Comparison of ENCODE assay signal across 32 cellular contexts in the genomic region with DNA sequence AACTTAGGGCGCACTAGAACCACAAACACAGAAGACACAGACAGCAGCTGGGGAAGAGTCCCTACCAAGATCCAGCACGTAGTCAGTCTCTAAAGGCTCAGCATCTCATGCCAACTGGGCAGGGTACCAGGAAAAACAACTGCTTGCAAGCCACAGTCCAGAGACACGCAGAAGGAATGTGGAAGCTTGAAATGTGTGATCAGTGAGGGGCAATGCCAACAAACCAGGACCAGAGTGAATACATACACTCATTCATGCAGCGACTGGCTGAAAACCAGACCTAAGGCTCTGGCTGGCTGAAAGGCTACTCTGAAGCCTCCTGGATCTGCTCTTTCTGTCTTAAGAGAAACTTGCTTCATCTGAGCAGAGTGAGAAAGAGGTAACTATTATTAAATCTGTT.
DNase-seq lines count a peak whose midpoint lies in the region; ATAC-seq and TF ChIP-seq lines count a peak whose summit lies in the region.
"Had no signal": no experiment of that assay in that cellular context is flagged by ENCODE, and none has a peak within 500 bp of the region (broad histone marks: within the 10 kb centered on the region; RNA-seq: fewer than 3 reads in every experiment).

No MANE protein-coding gene starts in this region.

- H3K27ac ChIP-seq in IMR-90 (ENCODE audit: insufficient read depth, low read length) (no peak overlapping the region), brain microvascular endothelial cell (no peak overlapping the region)
- H3K27ac ChIP-seq: breast epithelium, esophagus muscularis mucosa, gastroesophageal sphincter, KMS-11, left ventricle myocardium inferior, neutrophil, PC-9, suprapubic skin, uterus, VCaP had no signal

- intact Hi-C loops in IMR-90 (cut with micrococcal nuclease): no loop called here

- H2AK9ac ChIP-seq in IMR-90 (replicated peaks; ENCODE audit: low read depth, low read length, poor library complexity): no peak overlapping the region

- no peak overlapping the region for H2BK20ac ChIP-seq in IMR-90 (ENCODE audit: low read depth, low read length)

- no peak overlapping the region for H3K4me3 Mint-ChIP-seq in glutamatergic neuron (ENCODE audit: unreplicated experiment)
- H3K4me3 Mint-ChIP-seq: CD4-positive, alpha-beta memory T cell; endodermal cell; immature natural killer cell; T-helper 2 cell treated with Interferon-gamma antibody and Interleukin-4, amounts not matched to agents 5 μg/mL and 100 μg/mL, for 36 hours had no signal

- H3K9me1 ChIP-seq in IMR-90 (ENCODE audit: insufficient read depth, low read length): no peaks in the 10 kb centered on the region

- H4K8ac ChIP-seq in IMR-90 (ENCODE audit: low read depth in 2 of 2, low read length in 2 of 2): no peak overlapping the region

- H3K36me3 ChIP-seq in IMR-90 (ENCODE audit: control insufficient read depth, insufficient read depth, low read length) (no peaks in the 10 kb centered on the region), brain microvascular endothelial cell (replicated peaks) (no peaks in the 10 kb centered on the region)
- H3K36me3 ChIP-seq: breast epithelium, esophagus muscularis mucosa, gastroesophageal sphincter, left ventricle myocardium inferior, neutrophil, suprapubic skin, uterus had no signal

- no peaks in the 10 kb centered on the region for H3K36me3 Mint-ChIP-seq in glutamatergic neuron (ENCODE audit: unreplicated experiment)
- H3K36me3 Mint-ChIP-seq: CD4-positive, alpha-beta memory T cell had no signal

- dilution Hi-C loops in IMR-90 (cut with HindIII; ENCODE audit: low sequenced_read_pairs, unreplicated experiment): no loop called here

- H3K9me3 ChIP-seq in IMR-90 (ENCODE audit: control insufficient read depth, insufficient read depth, low read length): no peaks in the 10 kb centered on the region; the same call in 1 of the 2 replicates
- H3K9me3 ChIP-seq: breast epithelium, esophagus muscularis mucosa, gastroesophageal sphincter, left ventricle myocardium inferior, neutrophil, suprapubic skin, uterus had no signal

- peaks cover 3% of the 10 kb centered on the region for H3K27me3 Mint-ChIP-seq in glutamatergic neuron (ENCODE audit: unreplicated experiment)
- H3K27me3 Mint-ChIP-seq: CD4-positive, alpha-beta memory T cell had no signal

- peak overlapping the region; percentile 85 for H3K27ac Mint-ChIP-seq in glutamatergic neuron (ENCODE audit: unreplicated experiment)
- H3K27ac Mint-ChIP-seq: CD4-positive, alpha-beta memory T cell; endodermal cell; T-helper 2 cell treated with Interferon-gamma antibody and Interleukin-4, amounts not matched to agents 5 μg/mL and 100 μg/mL, for 36 hours had no signal

- ATAC-seq in IMR-90 (ENCODE audit: low read depth) (peak; percentile 37), GM21360 (IDR thresholded peaks at IDR 0.05; ENCODE audit: unreplicated experiment) (no peak)
- ATAC-seq: gastroesophageal sphincter, sciatic nerve had no signal

- H3K4me2 ChIP-seq in IMR-90 (ENCODE audit: low read depth, low read length): no peak overlapping the region
- H3K4me2 ChIP-seq: KMS-11, PC-9 had no signal

- TF ChIP-seq RAD21 in IMR-90 (IDR thresholded peaks at IDR 0.05; ENCODE audit: low read length): no peak

- no peak overlapping the region for H2BK15ac ChIP-seq in IMR-90 (ENCODE audit: low read depth, low read length)

- H3K14ac ChIP-seq in IMR-90 (replicated peaks; ENCODE audit: low read depth, low read length): no peak overlapping the region

- no peaks in the 10 kb centered on the region for H3K79me1 ChIP-seq in IMR-90 (ENCODE audit: low read depth in 1 of 2, low read length in 2 of 2)

- H2AK5ac ChIP-seq in IMR-90 (ENCODE audit: low read depth, low read length): no peak overlapping the region

- no peaks in the 10 kb centered on the region for H4K20me1 ChIP-seq in IMR-90 (ENCODE audit: insufficient read depth, low read length)

- TF ChIP-seq POLR2A in IMR-90 (IDR thresholded peaks at IDR 0.05; ENCODE audit: low read depth, low read length): no peak

- H4K5ac ChIP-seq in IMR-90 (ENCODE audit: low read depth, low read length): no peak overlapping the region

- no peak overlapping the region for H4K91ac ChIP-seq in IMR-90 (ENCODE audit: insufficient read depth, low read depth, low read length)

- H3K18ac ChIP-seq in IMR-90 (ENCODE audit: low read depth, low read length): no peak overlapping the region

- H3K27me3 ChIP-seq in IMR-90 (ENCODE audit: control insufficient read depth, insufficient read depth, low read length) (no peaks in the 10 kb centered on the region), brain microvascular endothelial cell (replicated peaks) (no peaks in the 10 kb centered on the region)
- H3K27me3 ChIP-seq: breast epithelium, esophagus muscularis mucosa, gastroesophageal sphincter, neutrophil, suprapubic skin, uterus had no signal

- BruUV-seq in IMR-90 (replicated peaks; lab: Mats Ljungman, UMichigan): no TSS peak

- in situ Hi-C loops in IMR-90 (cut with MboI; ENCODE audit: low sequenced_read_pairs) (no loop called here), brain microvascular endothelial cell (cut with HindIII; ENCODE audit: low pct_ligation_motif_present, low sequenced_read_pairs) (no loop called here)

- WGBS in IMR-90 (ENCODE audit: extremely low coverage in 2 of 2, insufficient read length in 1 of 2), 2 experiments: no CpG with 5 or more reads among the region's 4 CpGs

- DNase-seq in AG04449 (ENCODE audit: low read depth, low spot score) (peak; percentile 29), IMR-90 (peak; percentile 4), brain microvascular endothelial cell (peak; percentile 43), glutamatergic neuron (no peak), NCI-H69 (lab: John Stamatoyannopoulos, UW) (no peak), NCI-H510A treated with DMSO at 0.1 percent for 48 hours (lab: John Stamatoyannopoulos, UW) (no peak)
- DNase-seq in activated CD8-positive, alpha-beta memory T cell treated with anti-CD3 and anti-CD28 coated beads, Interleukin-2, amount 50 U/mL, for 4 hours: no peak
- DNase-seq: 8988T; activated CD4-positive, alpha-beta T cell treated with anti-CD3 and anti-CD28 coated beads for 4 hours; activated gamma-delta T cell; CD4-positive, alpha-beta memory T cell; cortex of kidney; endodermal cell; HCEC 1CT; immature natural killer cell; left ventricle myocardium inferior; NCI-H510A; PC-9; SHP77; stimulated activated CD4-positive, alpha-beta T cell treated with anti-CD3 and anti-CD28 coated beads, Interleukin-15, amount 100 ng/mL, for 24 hours; stimulated activated naive CD4-positive, alpha-beta T cell; uterus had no signal

- H3K4me3 ChIP-seq in AG04449 (ENCODE audit: low read depth, low read length): no peak overlapping the region
- no peak overlapping the region for H3K4me3 ChIP-seq in IMR-90 (ENCODE audit: insufficient read depth, low read depth, low read length)
- H3K4me3 ChIP-seq in brain microvascular endothelial cell (ENCODE audit: low read depth, low read length): no peak overlapping the region
- H3K4me3 ChIP-seq: breast epithelium, esophagus muscularis mucosa, gastroesophageal sphincter, left ventricle myocardium inferior, PC-9, suprapubic skin, uterus had no signal

- no peak overlapping the region for H2BK5ac ChIP-seq in IMR-90 (ENCODE audit: low read depth, low read length, poor library complexity, severe bottlenecking)

- H3K4ac ChIP-seq in IMR-90 (ENCODE audit: low read depth, low read length): no peak overlapping the region

- TF ChIP-seq CTCF in AG04449 (IDR thresholded peaks at IDR 0.05; ENCODE audit: insufficient read depth, low read length, missing control alignments) (no peak), IMR-90 (conservative IDR thresholded peaks at IDR 0.05; ENCODE audit: low read depth, low read length) (no peak), brain microvascular endothelial cell (IDR thresholded peaks at IDR 0.05; ENCODE audit: low read depth, low read length, missing control alignments) (no peak), glutamatergic neuron (IDR thresholded peaks at IDR 0.05; ENCODE audit: partially characterized antibody, unreplicated experiment) (no peak)

- peaks cover 4% of the 10 kb centered on the region for H3K9me3 Mint-ChIP-seq in glutamatergic neuron (ENCODE audit: unreplicated experiment)
- H3K9me3 Mint-ChIP-seq: CD4-positive, alpha-beta memory T cell; endodermal cell; immature natural killer cell; T-helper 2 cell treated with Interferon-gamma antibody and Interleukin-4, amounts not matched to agents 5 μg/mL and 100 μg/mL, for 36 hours had no signal

- no peak overlapping the region for H3K23ac ChIP-seq in IMR-90 (ENCODE audit: low read depth, low read length)

- H2AFZ ChIP-seq in IMR-90 (replicated peaks; ENCODE audit: low read length, poor library complexity): no peak overlapping the region
- H2AFZ ChIP-seq: PC-9 had no signal

- peaks cover 37% of the 10 kb centered on the region for H3K4me1 Mint-ChIP-seq in glutamatergic neuron (ENCODE audit: low read depth, unreplicated experiment)
- H3K4me1 Mint-ChIP-seq: CD4-positive, alpha-beta memory T cell; immature natural killer cell had no signal

- CTCF ChIA-PET in AG04449 (lab: Yijun Ruan, JAX) (no interaction called here), IMR-90 (lab: Yijun Ruan, JAX) (interaction anchor here (0.8 kb wide), 1 partner anchor 19 kb away, joined by 3 read pairs; no protein-coding TSS in a partner anchor)

- H2BK120ac ChIP-seq in IMR-90 (ENCODE audit: low read depth, low read length): no peak overlapping the region

- H3K9ac ChIP-seq in IMR-90 (ENCODE audit: low read depth, low read length): no peak overlapping the region
- H3K9ac ChIP-seq: KMS-11 had no signal

- H3K56ac ChIP-seq in IMR-90 (ENCODE audit: extremely low read depth, insufficient read depth, low read length): no peak overlapping the region

- H3K4me1 ChIP-seq in IMR-90 (ENCODE audit: control insufficient read depth, insufficient read depth, low read length): no peaks in the 10 kb centered on the region
- H3K4me1 ChIP-seq: breast epithelium, esophagus muscularis mucosa, gastroesophageal sphincter, suprapubic skin, uterus had no signal

- POLR2A ChIA-PET in AG04449 (lab: Yijun Ruan, JAX): no interaction called here
- POLR2A ChIA-PET in IMR-90 (lab: Charles Lee; ENCODE audit: unreplicated experiment): no interaction called here

TF ChIP-seq in IMR-90, 13 proteins besides CTCF, POLR2A, EP300 and RAD21 (continues in another document):
- TF ChIP-seq, protein P1, sequence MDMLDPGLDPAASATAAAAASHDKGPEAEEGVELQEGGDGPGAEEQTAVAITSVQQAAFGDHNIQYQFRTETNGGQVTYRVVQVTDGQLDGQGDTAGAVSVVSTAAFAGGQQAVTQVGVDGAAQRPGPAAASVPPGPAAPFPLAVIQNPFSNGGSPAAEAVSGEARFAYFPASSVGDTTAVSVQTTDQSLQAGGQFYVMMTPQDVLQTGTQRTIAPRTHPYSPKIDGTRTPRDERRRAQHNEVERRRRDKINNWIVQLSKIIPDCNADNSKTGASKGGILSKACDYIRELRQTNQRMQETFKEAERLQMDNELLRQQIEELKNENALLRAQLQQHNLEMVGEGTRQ (IDR thresholded peaks at IDR 0.05; ENCODE audit: low read depth, low read length): no peak
- TF ChIP-seq MAZ (IDR thresholded peaks at IDR 0.05; ENCODE audit: borderline replicate concordance, low read depth, low read length): no peak

Comparison
In these comparisons a context has a peak if more than half of its experiments do, and no peak if none do; other contexts are left out.
1. DNase-seq: peak in AG04449 (single experiment), IMR-90 (single experiment) and brain microvascular endothelial cell (single experiment); none in glutamatergic neuron (single experiment), activated CD8-positive, alpha-beta memory T cell treated with anti-CD3 and anti-CD28 coated beads, Interleukin-2, amount 50 U/mL, for 4 hours (single experiment), NCI-H69 (single experiment) and NCI-H510A treated with DMSO at 0.1 percent for 48 hours (single experiment).